Comparison of ENCODE assay signal across 1 cellular context in the genomic region with DNA sequence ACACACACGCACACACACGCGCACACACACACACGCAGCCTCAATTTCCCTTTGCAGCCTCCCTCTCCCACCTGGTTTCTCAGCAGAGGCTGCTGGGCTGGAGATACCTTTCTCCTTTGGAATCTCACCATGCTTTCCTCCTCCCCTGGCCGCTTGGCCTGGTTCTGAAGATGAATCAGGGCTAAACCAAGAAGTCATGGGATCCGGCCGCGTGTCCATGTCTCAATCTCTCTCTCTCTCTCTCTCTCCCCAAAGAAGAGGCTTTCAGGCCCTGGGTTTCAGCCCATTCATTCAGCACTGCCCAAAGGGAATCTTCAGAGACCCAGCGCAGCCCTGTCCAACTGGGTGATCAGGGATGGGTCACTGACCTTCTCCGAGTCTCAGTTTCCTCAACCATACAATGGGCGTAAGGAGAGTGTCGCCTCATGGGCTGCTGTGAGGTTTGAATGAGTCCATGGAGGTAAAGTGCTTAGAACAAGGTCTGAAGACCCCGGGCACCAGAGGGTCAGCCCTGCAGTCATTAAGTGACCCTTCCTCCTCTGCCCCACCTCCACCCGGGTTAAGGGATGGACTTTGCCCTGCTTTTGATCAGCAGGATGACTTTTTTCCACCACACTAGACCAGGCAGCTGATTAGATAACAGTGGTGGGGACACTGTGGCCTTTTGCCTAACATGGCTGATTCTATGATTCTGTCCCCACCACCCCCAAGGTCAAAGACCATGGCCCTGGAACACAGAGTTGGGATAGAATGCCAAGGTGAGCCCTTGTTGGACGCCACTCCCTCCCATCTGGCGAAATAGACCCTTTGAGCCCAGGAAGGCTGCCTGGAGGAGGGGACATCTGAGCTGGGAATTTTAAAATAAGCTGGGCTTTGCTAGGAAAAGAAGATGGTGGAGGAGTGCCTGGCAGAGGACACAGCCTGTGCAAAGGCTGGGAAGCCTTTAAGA.
TF ChIP-seq lines count a peak whose summit lies in the region.

No MANE protein-coding gene starts in this region.

TF ChIP-seq in HepG2, 621 proteins besides CTCF, POLR2A, EP300 and RAD21 (continued from another document and continues in another):
- TF ChIP-seq CBX2 (IDR thresholded peaks at IDR 0.05; ENCODE audit: low read depth, low read length) (no peak), CBX2 (CRISPR knock-in tag; IDR thresholded peaks at IDR 0.05; ENCODE audit: low read depth) (no peak), RFX5 (IDR thresholded peaks at IDR 0.05; ENCODE audit: low read depth, low read length) (no peak), TOPORS (CRISPR knock-in tag; IDR thresholded peaks at IDR 0.05) (peak; percentile 48; the same call in 1 of the 2 replicates), GABPA (IDR thresholded peaks at IDR 0.05; ENCODE audit: low read depth, low read length) (no peak), GABPA (CRISPR knock-in tag; IDR thresholded peaks at IDR 0.05; ENCODE audit: low read depth) (no peak), RARG (CRISPR knock-in tag; IDR thresholded peaks at IDR 0.05; ENCODE audit: low read depth) (no peak), GTF3A (CRISPR knock-in tag; conservative IDR thresholded peaks at IDR 0.05) (no peak), IKZF1 (IDR thresholded peaks at IDR 0.05) (no peak), ZNF530 (CRISPR knock-in tag; IDR thresholded peaks at IDR 0.05; ENCODE audit: low read depth) (no peak), ZNF724P (CRISPR knock-in tag; IDR thresholded peaks at IDR 0.05; ENCODE audit: borderline replicate concordance) (0 out of 2 replicates have a peak, but pooled peaks have one; percentile 19), KLF11 (CRISPR knock-in tag; IDR thresholded peaks at IDR 0.05) (no peak), ZNF75D (CRISPR knock-in tag; IDR thresholded peaks at IDR 0.05; ENCODE audit: borderline replicate concordance) (no peak), HDAC2 (CRISPR knock-in tag; IDR thresholded peaks at IDR 0.05) (peak; percentile 95), DNMT1 (CRISPR knock-in tag; IDR thresholded peaks at IDR 0.05) (no peak), CBFB (CRISPR knock-in tag; IDR thresholded peaks at IDR 0.05) (peak; percentile 81), HNF4A (CRISPR knock-in tag; IDR thresholded peaks at IDR 0.05) (peak; percentile 99), ZFP1 (CRISPR knock-in tag; IDR thresholded peaks at IDR 0.05) (peak; percentile 53; the same call in 1 of the 2 replicates), CHD2 (IDR thresholded peaks at IDR 0.05; ENCODE audit: low read depth, low read length) (peak; percentile 28; the same call in 1 of the 2 replicates), MBNL3 (CRISPR knock-in tag; conservative IDR thresholded peaks at IDR 0.05) (no peak)
- TF ChIP-seq, protein P1, sequence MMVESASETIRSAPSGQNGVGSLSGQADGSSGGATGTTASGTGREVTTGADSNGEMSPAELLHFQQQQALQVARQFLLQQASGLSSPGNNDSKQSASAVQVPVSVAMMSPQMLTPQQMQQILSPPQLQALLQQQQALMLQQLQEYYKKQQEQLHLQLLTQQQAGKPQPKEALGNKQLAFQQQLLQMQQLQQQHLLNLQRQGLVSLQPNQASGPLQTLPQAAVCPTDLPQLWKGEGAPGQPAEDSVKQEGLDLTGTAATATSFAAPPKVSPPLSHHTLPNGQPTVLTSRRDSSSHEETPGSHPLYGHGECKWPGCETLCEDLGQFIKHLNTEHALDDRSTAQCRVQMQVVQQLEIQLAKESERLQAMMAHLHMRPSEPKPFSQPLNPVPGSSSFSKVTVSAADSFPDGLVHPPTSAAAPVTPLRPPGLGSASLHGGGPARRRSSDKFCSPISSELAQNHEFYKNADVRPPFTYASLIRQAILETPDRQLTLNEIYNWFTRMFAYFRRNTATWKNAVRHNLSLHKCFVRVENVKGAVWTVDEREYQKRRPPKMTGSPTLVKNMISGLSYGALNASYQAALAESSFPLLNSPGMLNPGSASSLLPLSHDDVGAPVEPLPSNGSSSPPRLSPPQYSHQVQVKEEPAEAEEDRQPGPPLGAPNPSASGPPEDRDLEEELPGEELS (CRISPR knock-in tag; IDR thresholded peaks at IDR 0.05), result peak; percentile 87
- TF ChIP-seq, protein P2, sequence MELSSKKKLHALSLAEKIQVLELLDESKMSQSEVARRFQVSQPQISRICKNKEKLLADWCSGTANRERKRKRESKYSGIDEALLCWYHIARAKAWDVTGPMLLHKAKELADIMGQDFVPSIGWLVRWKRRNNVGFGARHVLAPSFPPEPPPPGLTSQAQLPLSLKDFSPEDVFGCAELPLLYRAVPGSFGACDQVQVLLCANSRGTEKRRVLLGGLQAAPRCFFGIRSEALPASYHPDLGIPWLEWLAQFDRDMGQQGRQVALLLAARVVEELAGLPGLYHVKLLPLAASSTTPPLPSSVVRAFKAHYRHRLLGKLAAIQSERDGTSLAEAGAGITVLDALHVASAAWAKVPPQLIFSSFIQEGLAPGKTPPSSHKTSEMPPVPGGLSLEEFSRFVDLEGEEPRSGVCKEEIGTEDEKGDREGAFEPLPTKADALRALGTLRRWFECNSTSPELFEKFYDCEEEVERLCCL (CRISPR knock-in tag; IDR thresholded peaks at IDR 0.05; ENCODE audit: borderline replicate concordance), result 0 out of 2 replicates have a peak, but pooled peaks have one; percentile 57
- TF ChIP-seq, protein P3, sequence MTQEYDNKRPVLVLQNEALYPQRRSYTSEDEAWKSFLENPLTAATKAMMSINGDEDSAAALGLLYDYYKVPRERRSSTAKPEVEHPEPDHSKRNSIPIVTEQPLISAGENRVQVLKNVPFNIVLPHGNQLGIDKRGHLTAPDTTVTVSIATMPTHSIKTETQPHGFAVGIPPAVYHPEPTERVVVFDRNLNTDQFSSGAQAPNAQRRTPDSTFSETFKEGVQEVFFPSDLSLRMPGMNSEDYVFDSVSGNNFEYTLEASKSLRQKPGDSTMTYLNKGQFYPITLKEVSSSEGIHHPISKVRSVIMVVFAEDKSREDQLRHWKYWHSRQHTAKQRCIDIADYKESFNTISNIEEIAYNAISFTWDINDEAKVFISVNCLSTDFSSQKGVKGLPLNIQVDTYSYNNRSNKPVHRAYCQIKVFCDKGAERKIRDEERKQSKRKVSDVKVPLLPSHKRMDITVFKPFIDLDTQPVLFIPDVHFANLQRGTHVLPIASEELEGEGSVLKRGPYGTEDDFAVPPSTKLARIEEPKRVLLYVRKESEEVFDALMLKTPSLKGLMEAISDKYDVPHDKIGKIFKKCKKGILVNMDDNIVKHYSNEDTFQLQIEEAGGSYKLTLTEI (CRISPR knock-in tag; conservative IDR thresholded peaks at IDR 0.05), result no peak
- TF ChIP-seq, protein P4, sequence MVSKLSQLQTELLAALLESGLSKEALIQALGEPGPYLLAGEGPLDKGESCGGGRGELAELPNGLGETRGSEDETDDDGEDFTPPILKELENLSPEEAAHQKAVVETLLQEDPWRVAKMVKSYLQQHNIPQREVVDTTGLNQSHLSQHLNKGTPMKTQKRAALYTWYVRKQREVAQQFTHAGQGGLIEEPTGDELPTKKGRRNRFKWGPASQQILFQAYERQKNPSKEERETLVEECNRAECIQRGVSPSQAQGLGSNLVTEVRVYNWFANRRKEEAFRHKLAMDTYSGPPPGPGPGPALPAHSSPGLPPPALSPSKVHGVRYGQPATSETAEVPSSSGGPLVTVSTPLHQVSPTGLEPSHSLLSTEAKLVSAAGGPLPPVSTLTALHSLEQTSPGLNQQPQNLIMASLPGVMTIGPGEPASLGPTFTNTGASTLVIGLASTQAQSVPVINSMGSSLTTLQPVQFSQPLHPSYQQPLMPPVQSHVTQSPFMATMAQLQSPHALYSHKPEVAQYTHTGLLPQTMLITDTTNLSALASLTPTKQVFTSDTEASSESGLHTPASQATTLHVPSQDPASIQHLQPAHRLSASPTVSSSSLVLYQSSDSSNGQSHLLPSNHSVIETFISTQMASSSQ (IDR thresholded peaks at IDR 0.05; ENCODE audit: low read depth), result peak; percentile 56; the same call in 1 of the 2 replicates
- TF ChIP-seq, protein P4 (CRISPR knock-in tag; IDR thresholded peaks at IDR 0.05; ENCODE audit: borderline replicate concordance), result peak; percentile 91
- TF ChIP-seq, protein P5, sequence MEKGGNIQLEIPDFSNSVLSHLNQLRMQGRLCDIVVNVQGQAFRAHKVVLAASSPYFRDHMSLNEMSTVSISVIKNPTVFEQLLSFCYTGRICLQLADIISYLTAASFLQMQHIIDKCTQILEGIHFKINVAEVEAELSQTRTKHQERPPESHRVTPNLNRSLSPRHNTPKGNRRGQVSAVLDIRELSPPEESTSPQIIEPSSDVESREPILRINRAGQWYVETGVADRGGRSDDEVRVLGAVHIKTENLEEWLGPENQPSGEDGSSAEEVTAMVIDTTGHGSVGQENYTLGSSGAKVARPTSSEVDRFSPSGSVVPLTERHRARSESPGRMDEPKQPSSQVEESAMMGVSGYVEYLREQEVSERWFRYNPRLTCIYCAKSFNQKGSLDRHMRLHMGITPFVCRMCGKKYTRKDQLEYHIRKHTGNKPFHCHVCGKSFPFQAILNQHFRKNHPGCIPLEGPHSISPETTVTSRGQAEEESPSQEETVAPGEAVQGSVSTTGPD (CRISPR knock-in tag; IDR thresholded peaks at IDR 0.05), result peak; percentile 80
- TF ChIP-seq, protein P6, sequence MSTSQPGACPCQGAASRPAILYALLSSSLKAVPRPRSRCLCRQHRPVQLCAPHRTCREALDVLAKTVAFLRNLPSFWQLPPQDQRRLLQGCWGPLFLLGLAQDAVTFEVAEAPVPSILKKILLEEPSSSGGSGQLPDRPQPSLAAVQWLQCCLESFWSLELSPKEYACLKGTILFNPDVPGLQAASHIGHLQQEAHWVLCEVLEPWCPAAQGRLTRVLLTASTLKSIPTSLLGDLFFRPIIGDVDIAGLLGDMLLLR (CRISPR knock-in tag; IDR thresholded peaks at IDR 0.05), result no peak
- TF ChIP-seq, protein P7, sequence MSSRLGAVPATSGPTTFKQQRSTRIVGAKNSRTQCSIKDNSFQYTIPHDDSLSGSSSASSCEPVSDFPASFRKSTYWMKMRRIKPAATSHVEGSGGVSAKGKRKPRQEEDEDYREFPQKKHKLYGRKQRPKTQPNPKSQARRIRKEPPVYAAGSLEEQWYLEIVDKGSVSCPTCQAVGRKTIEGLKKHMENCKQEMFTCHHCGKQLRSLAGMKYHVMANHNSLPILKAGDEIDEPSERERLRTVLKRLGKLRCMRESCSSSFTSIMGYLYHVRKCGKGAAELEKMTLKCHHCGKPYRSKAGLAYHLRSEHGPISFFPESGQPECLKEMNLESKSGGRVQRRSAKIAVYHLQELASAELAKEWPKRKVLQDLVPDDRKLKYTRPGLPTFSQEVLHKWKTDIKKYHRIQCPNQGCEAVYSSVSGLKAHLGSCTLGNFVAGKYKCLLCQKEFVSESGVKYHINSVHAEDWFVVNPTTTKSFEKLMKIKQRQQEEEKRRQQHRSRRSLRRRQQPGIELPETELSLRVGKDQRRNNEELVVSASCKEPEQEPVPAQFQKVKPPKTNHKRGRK (CRISPR knock-in tag; IDR thresholded peaks at IDR 0.05), result no peak
- TF ChIP-seq, protein P8, sequence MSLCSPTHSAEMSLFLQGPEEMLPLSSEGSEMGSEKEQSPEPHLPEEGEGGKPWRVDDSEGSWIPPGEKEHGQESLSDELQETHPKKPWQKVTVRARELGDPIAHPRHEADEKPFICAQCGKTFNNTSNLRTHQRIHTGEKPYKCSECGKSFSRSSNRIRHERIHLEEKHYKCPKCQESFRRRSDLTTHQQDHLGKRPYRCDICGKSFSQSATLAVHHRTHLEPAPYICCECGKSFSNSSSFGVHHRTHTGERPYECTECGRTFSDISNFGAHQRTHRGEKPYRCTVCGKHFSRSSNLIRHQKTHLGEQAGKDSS (CRISPR knock-in tag; IDR thresholded peaks at IDR 0.05; ENCODE audit: borderline replicate concordance, low read depth), result no peak; the same call in 1 of the 2 replicates
- TF ChIP-seq, protein P9, sequence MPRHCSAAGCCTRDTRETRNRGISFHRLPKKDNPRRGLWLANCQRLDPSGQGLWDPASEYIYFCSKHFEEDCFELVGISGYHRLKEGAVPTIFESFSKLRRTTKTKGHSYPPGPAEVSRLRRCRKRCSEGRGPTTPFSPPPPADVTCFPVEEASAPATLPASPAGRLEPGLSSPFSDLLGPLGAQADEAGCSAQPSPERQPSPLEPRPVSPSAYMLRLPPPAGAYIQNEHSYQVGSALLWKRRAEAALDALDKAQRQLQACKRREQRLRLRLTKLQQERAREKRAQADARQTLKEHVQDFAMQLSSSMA (CRISPR knock-in tag; IDR thresholded peaks at IDR 0.05), result no peak; the same call in 1 of the 2 replicates
- TF ChIP-seq, protein P10, sequence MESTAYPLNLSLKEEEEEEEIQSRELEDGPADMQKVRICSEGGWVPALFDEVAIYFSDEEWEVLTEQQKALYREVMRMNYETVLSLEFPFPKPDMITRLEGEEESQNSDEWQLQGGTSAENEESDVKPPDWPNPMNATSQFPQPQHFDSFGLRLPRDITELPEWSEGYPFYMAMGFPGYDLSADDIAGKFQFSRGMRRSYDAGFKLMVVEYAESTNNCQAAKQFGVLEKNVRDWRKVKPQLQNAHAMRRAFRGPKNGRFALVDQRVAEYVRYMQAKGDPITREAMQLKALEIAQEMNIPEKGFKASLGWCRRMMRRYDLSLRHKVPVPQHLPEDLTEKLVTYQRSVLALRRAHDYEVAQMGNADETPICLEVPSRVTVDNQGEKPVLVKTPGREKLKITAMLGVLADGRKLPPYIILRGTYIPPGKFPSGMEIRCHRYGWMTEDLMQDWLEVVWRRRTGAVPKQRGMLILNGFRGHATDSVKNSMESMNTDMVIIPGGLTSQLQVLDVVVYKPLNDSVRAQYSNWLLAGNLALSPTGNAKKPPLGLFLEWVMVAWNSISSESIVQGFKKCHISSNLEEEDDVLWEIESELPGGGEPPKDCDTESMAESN (CRISPR knock-in tag; conservative IDR thresholded peaks at IDR 0.05), result peak; percentile 70; the same call in 1 of the 2 replicates
- TF ChIP-seq, protein P11, sequence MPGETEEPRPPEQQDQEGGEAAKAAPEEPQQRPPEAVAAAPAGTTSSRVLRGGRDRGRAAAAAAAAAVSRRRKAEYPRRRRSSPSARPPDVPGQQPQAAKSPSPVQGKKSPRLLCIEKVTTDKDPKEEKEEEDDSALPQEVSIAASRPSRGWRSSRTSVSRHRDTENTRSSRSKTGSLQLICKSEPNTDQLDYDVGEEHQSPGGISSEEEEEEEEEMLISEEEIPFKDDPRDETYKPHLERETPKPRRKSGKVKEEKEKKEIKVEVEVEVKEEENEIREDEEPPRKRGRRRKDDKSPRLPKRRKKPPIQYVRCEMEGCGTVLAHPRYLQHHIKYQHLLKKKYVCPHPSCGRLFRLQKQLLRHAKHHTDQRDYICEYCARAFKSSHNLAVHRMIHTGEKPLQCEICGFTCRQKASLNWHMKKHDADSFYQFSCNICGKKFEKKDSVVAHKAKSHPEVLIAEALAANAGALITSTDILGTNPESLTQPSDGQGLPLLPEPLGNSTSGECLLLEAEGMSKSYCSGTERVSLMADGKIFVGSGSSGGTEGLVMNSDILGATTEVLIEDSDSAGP (CRISPR knock-in tag; IDR thresholded peaks at IDR 0.05; ENCODE audit: borderline replicate concordance), result peak; percentile 82
